In genomic region chr17:75855310-75856061, GRCh38 we compare ENCODE assay signal across 1 cellular context.
TF ChIP-seq lines count a peak whose summit lies in the region.

WBP2 (minus strand) TSS chr17:75855335; CDS start chr17:75855297, 38 bp downstream.

TF ChIP-seq in HepG2, 621 proteins besides CTCF, POLR2A, EP300 and RAD21 (continued from another document and continues in another):
- no peak for TF ChIP-seq MLXIP (CRISPR knock-in tag; IDR thresholded peaks at IDR 0.05; ENCODE audit: borderline replicate concordance)
- TF ChIP-seq CREB3 (CRISPR knock-in tag; IDR thresholded peaks at IDR 0.05): no peak; the same call in 1 of the 2 replicates
- peak; percentile 82; the same call in 1 of the 2 replicates for TF ChIP-seq GLI4 (CRISPR knock-in tag; IDR thresholded peaks at IDR 0.05; ENCODE audit: borderline replicate concordance)
- peak; percentile 91 for TF ChIP-seq ZNF547 (CRISPR knock-in tag; IDR thresholded peaks at IDR 0.05)
- TF ChIP-seq ZNF362 (CRISPR knock-in tag; IDR thresholded peaks at IDR 0.05; ENCODE audit: borderline replicate concordance): no peak; the same call in 1 of the 2 replicates
- TF ChIP-seq MTF1 (CRISPR knock-in tag; IDR thresholded peaks at IDR 0.05): no peak
- peak; percentile 93 for TF ChIP-seq POGK (CRISPR knock-in tag; conservative IDR thresholded peaks at IDR 0.05)
- peak; percentile 65 for TF ChIP-seq ZNF543 (CRISPR knock-in tag; IDR thresholded peaks at IDR 0.05)
- TF ChIP-seq SKI (IDR thresholded peaks at IDR 0.05; ENCODE audit: partially characterized antibody): peak; percentile 48
- TF ChIP-seq ZNF678 (CRISPR knock-in tag; IDR thresholded peaks at IDR 0.05): 0 out of 2 replicates have a peak, but pooled peaks have one; percentile 62
- no peak for TF ChIP-seq ARID2 (CRISPR knock-in tag; IDR thresholded peaks at IDR 0.05; ENCODE audit: borderline replicate concordance)
- peak; percentile 11; the same call in 1 of the 2 replicates for TF ChIP-seq RARA (CRISPR knock-in tag; IDR thresholded peaks at IDR 0.05)
- no peak for TF ChIP-seq SNAPC4 (CRISPR knock-in tag; IDR thresholded peaks at IDR 0.05)
- TF ChIP-seq TCF12 (IDR thresholded peaks at IDR 0.05): no peak
- TF ChIP-seq TCF12 (CRISPR knock-in tag; IDR thresholded peaks at IDR 0.05): peak; percentile 78; the same call in 1 of the 2 replicates
- TF ChIP-seq ZNF839 (CRISPR knock-in tag; IDR thresholded peaks at IDR 0.05; ENCODE audit: borderline replicate concordance): no peak
- TF ChIP-seq NR1H2 (CRISPR knock-in tag; IDR thresholded peaks at IDR 0.05; ENCODE audit: borderline replicate concordance, low read depth): peak; percentile 79; the same call in 1 of the 2 replicates
- peak; percentile 58 for TF ChIP-seq ZNF451 (CRISPR knock-in tag; IDR thresholded peaks at IDR 0.05)
- peak; percentile 85; the same call in 1 of the 2 replicates for TF ChIP-seq MED13 (CRISPR knock-in tag; IDR thresholded peaks at IDR 0.05)
- TF ChIP-seq EEA1 (CRISPR knock-in tag; IDR thresholded peaks at IDR 0.05; ENCODE audit: borderline replicate concordance): peak; percentile 70; the same call in 1 of the 2 replicates
- TF ChIP-seq SP1 (IDR thresholded peaks at IDR 0.05): no peak
- TF ChIP-seq SP1 (CRISPR knock-in tag; IDR thresholded peaks at IDR 0.05): peak; percentile 88
- TF ChIP-seq MLLT10 (CRISPR knock-in tag; IDR thresholded peaks at IDR 0.05): no peak
- peak; percentile 93; the same call in 1 of the 2 replicates for TF ChIP-seq ZIK1 (CRISPR knock-in tag; IDR thresholded peaks at IDR 0.05; ENCODE audit: borderline replicate concordance, low read depth)
- peak; percentile 86; the same call in 1 of the 2 replicates for TF ChIP-seq KDM5B (CRISPR knock-in tag; IDR thresholded peaks at IDR 0.05; ENCODE audit: borderline replicate concordance)
- peak; percentile 83 for TF ChIP-seq PAXIP1 (CRISPR knock-in tag; conservative IDR thresholded peaks at IDR 0.05)
- TF ChIP-seq EHMT2 (IDR thresholded peaks at IDR 0.05; ENCODE audit: borderline replicate concordance, low read depth, low read length): no peak; the same call in 1 of the 2 replicates
- TF ChIP-seq HOXA7 (CRISPR knock-in tag; IDR thresholded peaks at IDR 0.05): no peak
- TF ChIP-seq HNF4G (IDR thresholded peaks at IDR 0.05; ENCODE audit: borderline replicate concordance, low read depth, low read length): no peak
- 0 out of 2 replicates have a peak, but pooled peaks have one; percentile 76 for TF ChIP-seq HNF4G (CRISPR knock-in tag; IDR thresholded peaks at IDR 0.05; ENCODE audit: borderline replicate concordance, low read depth)
- TF ChIP-seq ZBED4 (CRISPR knock-in tag; IDR thresholded peaks at IDR 0.05; ENCODE audit: borderline replicate concordance): peak; percentile 33
- no peak for TF ChIP-seq KDM1A (CRISPR knock-in tag; IDR thresholded peaks at IDR 0.05)
- peak; percentile 99; the same call in 1 of the 2 replicates for TF ChIP-seq ZBTB7B (CRISPR knock-in tag; IDR thresholded peaks at IDR 0.05)
- peak; percentile 97 for TF ChIP-seq TBP (CRISPR knock-in tag; IDR thresholded peaks at IDR 0.05)
- peak; percentile 87 for TF ChIP-seq IKZF4 (CRISPR knock-in tag; IDR thresholded peaks at IDR 0.05; ENCODE audit: borderline replicate concordance, low read depth, not compliant biosample characterization)
- TF ChIP-seq TEAD3 (CRISPR knock-in tag; optimal IDR thresholded peaks at IDR 0.05; ENCODE audit: borderline replicate concordance): no peak
- TF ChIP-seq ZNF691 (CRISPR knock-in tag; IDR thresholded peaks at IDR 0.05; ENCODE audit: borderline replicate concordance, low read depth): peak; percentile 48; the same call in 1 of the 2 replicates
- TF ChIP-seq SRY (CRISPR knock-in tag; IDR thresholded peaks at IDR 0.05): peak; percentile 86; the same call in 1 of the 2 replicates
- TF ChIP-seq ESRRA (CRISPR knock-in tag; IDR thresholded peaks at IDR 0.05; ENCODE audit: low read depth): no peak
- TF ChIP-seq GABPA (IDR thresholded peaks at IDR 0.05; ENCODE audit: low read depth, low read length): peak; percentile 53
- peak; percentile 91 for TF ChIP-seq GABPA (CRISPR knock-in tag; IDR thresholded peaks at IDR 0.05; ENCODE audit: low read depth)
- TF ChIP-seq ZNF772 (CRISPR knock-in tag; IDR thresholded peaks at IDR 0.05): peak; percentile 63
